Comparison of ENCODE assay signal across 8 cellular contexts in the genomic region with DNA sequence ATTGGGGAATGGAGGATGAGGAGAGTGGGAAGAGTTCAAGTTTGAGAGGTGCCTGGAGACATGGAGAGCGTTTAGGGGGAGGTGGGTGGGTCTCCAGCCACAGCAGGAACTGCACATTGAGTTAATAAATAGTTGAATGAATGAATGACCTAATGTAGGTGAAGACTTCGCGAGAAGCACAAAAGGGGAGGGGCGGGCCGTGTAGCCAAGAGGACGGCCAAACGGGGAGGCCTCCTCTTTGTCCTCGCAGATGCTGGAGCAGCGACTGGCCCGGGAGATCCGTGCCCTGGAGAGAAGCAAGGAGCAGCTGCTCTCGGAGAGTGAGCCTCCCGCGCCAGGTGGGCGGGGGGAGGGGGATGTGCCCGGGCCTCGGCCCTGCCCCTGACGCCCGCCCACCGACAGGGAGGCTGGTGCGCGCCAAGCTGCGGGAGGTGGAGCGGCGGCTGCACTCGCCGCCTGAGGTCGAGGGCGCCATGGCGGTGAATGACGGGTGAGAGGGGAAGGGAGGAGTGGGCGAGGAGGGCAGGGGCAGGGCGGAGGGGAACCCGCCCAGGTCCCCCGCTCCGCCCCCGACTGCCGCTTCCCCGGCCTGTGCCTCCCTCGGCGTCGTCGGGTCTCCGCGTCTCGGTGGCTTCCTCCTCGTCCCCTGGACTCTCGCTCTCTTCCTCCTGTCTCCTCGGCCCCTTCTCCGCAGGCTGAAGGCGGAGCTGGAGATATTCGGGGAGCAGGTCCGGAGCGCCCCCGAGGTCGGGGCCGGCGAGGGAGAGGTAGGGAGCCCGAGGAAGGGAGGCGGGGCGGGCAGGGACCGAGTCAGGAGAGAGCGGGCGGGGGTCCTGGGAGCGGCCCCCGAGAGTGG. TPM values are rescaled to one million over a fixed set of nuclear protein-coding genes. Genes with fewer than 3 reads are reported as not detected.
DNase-seq lines count a peak whose midpoint lies in the region; ATAC-seq and TF ChIP-seq lines count a peak whose summit lies in the region.

No MANE protein-coding gene starts in this region.

- H3K36me3 Mint-ChIP-seq in T-cell (no peaks in the 10 kb centered on the region), immature natural killer cell (peaks cover 0 to 8% (median 0%) of the 10 kb centered on the region in 3 donors), HFFc6 (ENCODE audit: low read depth) (no peaks in the 10 kb centered on the region)

- no peaks in the 10 kb centered on the region for H3K27me3 Mint-ChIP-seq in T-cell
- peaks cover 0 to 4% (median 2%) of the 10 kb centered on the region in 3 donors for H3K27me3 Mint-ChIP-seq in immature natural killer cell (ENCODE audit: low read depth in 3 of 3)
- peaks cover 10% of the 10 kb centered on the region for H3K27me3 Mint-ChIP-seq in HFFc6 (ENCODE audit: insufficient read depth)

- ATAC-seq in T-cell (replicated peaks in 1 of 4): peak; percentile 79 to 87 (median 80)

- TF ChIP-seq POLR2A in NB4 (IDR thresholded peaks at IDR 0.05; ENCODE audit: extremely low read depth, insufficient read length): no peak

- H3K4me3 ChIP-seq in GM08714 (ENCODE audit: low read length): peak overlapping the region; percentile 72
- H3K4me3 ChIP-seq in HAP-1: peak overlapping the region; percentile 65
- no peak overlapping the region for H3K4me3 ChIP-seq in NB4 (ENCODE audit: low read depth, low read length)

- no peaks in the 10 kb centered on the region for H3K36me3 ChIP-seq in HAP-1 (replicated peaks)

- H3K27me3 ChIP-seq in HAP-1 (ENCODE audit: low read depth): no peaks in the 10 kb centered on the region

- H3K9me3 Mint-ChIP-seq in T-cell (no peaks in the 10 kb centered on the region), immature natural killer cell (no peaks in the 10 kb centered on the region), HFFc6 (no peaks in the 10 kb centered on the region)

- DNase-seq in HAP-1 (ENCODE audit: low spot score in 2 of 2) (peak; percentile 61 to 88), NB4 (ENCODE audit: low read depth) (peak; percentile 45), T-cell (peak; percentile 38 to 85 (median 72)), amniotic epithelial cell (ENCODE audit: low read depth) (peak; percentile 32), immature natural killer cell (peak; percentile 68 to 78 (median 76)), HFFc6 (no peak)
- DNase-seq in stimulated activated CD4-positive, alpha-beta T cell treated with anti-CD3 and anti-CD28 coated beads, Interleukin-1b, Interleukin-23, amount 100 ng/mL, for 48 hours: peak; percentile 75

- no peaks in the 10 kb centered on the region for H3K4me1 ChIP-seq in HAP-1

- H3K27ac Mint-ChIP-seq in T-cell (peak overlapping the region; percentile 63 to 81), immature natural killer cell (peak overlapping the region; percentile 26 to 86 (median 72)), HFFc6 (no peak overlapping the region)

- H3K4me3 Mint-ChIP-seq in T-cell (peak overlapping the region; percentile 82 to 87 (median 86)), immature natural killer cell (peak overlapping the region; percentile 82 to 93 (median 86)), HFFc6 (no peak overlapping the region)

- no peaks in the 10 kb centered on the region for H3K9me3 ChIP-seq in HAP-1

- in situ Hi-C loops in HAP-1 (cut with MboI; ENCODE audit: low sequenced_read_pairs): no loop called here

- no peak for TF ChIP-seq CTCF in NB4 (IDR thresholded peaks at IDR 0.05; ENCODE audit: low read depth, low read length)
- TF ChIP-seq CTCF in HFFc6 (IDR thresholded peaks at IDR 0.05): no peak

- H3K4me1 Mint-ChIP-seq in T-cell: peaks cover 15 to 16% (median 15%) of the 10 kb centered on the region in 3 donors
- peaks cover 15 to 16% of the 10 kb centered on the region in 2 donors for H3K4me1 Mint-ChIP-seq in immature natural killer cell
- peaks cover 11% of the 10 kb centered on the region for H3K4me1 Mint-ChIP-seq in HFFc6 (ENCODE audit: low read depth)

- CTCF ChIA-PET in T-cell (lab: Charles Lee): interaction anchor here in 1 of 2 donors (0.6 kb wide), 1 partner anchor 1829 kb away, joined by 3 read pairs; no protein-coding TSS in a partner anchor

- POLR2A ChIA-PET in T-cell (lab: Charles Lee): no interaction called here

RNA-seq across cellular contexts. Expression of gene SYCE1L, which starts 12.9 kb away (rescaled TPM):
- 10 to 100 TPM in 4 of 5 donors, 1 to 10 TPM in 1; 4.0 to 18.0 (median 16.7) TPM for total RNA-seq in T-cell
- polyA plus RNA-seq in immature natural killer cell: 1 to 10 TPM in 2 of 3 donors, under 1 TPM in 1; 0.61 to 2.9 (median 2.2) TPM
- total RNA-seq in HFFc6 (2021; fragmentation: NEBNext Ultra II Directional; extraction: Animal tissue kit (Norgen Biotek cat#: 25700)): not detected

RNA-seq across cellular contexts. Expression of gene MON1B, which starts 21.1 kb away (rescaled TPM):
- total RNA-seq in T-cell: 10 to 100 TPM; 60.8 to 91.8 (median 81.9) TPM
- 10 to 100 TPM; 28.6 to 66.8 (median 29.4) TPM for polyA plus RNA-seq in immature natural killer cell
- total RNA-seq in HFFc6 (2021; fragmentation: NEBNext Ultra II Directional; extraction: Animal tissue kit (Norgen Biotek cat#: 25700)): 10 to 100 TPM; 28.7 to 36.5 (median 33.0) TPM

Comparison
In these comparisons a context has a peak if more than half of its experiments do, and no peak if none do; other contexts are left out.
1. RNA of gene SYCE1L, which starts 12.9 kb away (total RNA-seq): 4.0 to 18.0 TPM in T-cell; not detected in HFFc6; every median in the first group is over 4 times any median in the second.